1 cellular context compared by ENCODE assay signal in the genomic region with DNA sequence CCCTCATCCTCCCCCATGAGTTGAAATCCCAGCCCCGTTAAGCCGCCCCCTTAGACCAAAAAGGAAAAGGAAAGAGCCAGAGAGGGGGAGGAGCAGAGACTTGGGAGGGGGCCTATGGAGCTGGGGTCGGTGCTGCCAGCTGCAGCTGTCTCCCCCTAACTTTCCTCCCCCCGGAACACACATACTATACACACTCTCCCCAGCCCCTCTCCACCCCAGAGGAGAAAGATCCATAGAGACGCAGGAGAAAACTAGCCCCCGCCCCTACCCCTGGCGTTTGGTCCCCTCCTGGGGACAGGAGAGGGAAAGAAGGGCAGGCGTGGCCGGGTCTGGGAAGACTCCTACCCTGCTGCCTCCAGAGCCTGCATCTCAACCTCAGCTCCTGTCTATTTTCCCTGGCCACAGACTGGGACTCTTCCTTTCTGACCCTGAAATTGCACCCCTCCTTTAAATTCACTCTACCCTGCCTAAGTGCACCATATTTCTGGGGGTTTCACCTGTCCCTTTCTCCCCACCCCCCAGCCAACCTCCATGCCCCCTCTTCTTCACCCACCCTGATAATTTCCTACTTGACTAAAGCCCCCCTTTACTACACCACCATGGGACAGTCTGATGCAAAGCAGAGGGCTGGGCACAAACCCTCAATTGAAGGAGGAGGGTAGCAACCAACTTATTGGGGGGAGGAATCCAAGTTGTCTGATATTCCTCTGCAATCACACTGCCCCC.
A peak's percentile ranks its signal among the peaks of the same experiment; 100 is the strongest.
TF ChIP-seq lines count a peak whose summit lies in the region.

No MANE protein-coding gene starts in this region.

TF ChIP-seq in H1, 55 proteins besides CTCF, POLR2A, EP300 and RAD21:
- TF ChIP-seq GABPA (IDR thresholded peaks at IDR 0.05; ENCODE audit: borderline replicate concordance, insufficient read depth, low read length): no peak
- no peak for TF ChIP-seq RXRA (IDR thresholded peaks at IDR 0.05; ENCODE audit: insufficient read depth, low read depth, low read length)
- TF ChIP-seq EZH2 (IDR thresholded peaks at IDR 0.05; ENCODE audit: low read depth, low read length, severe bottlenecking): peak; percentile 54
- TF ChIP-seq MAFK (IDR thresholded peaks at IDR 0.05; ENCODE audit: low read depth, low read length): no peak
- TF ChIP-seq JUND (IDR thresholded peaks at IDR 0.05; ENCODE audit: low read length): no peak
- 0 out of 2 replicates have a peak, but pooled peaks have one; percentile 24 for TF ChIP-seq CBX8 (IDR thresholded peaks at IDR 0.05; ENCODE audit: borderline replicate concordance, low read depth, low read length)
- TF ChIP-seq CREB1 (IDR thresholded peaks at IDR 0.05): no peak
- no peak for TF ChIP-seq YY1 (IDR thresholded peaks at IDR 0.05; ENCODE audit: low read depth, low read length)
- TF ChIP-seq RNF2 (IDR thresholded peaks at IDR 0.05; ENCODE audit: borderline replicate concordance, low read depth, low read length, missing control alignments, poor library complexity, severe bottlenecking): peak; percentile 92
- TF ChIP-seq CTBP2 (IDR thresholded peaks at IDR 0.05; ENCODE audit: borderline replicate concordance, insufficient read depth, insufficient read length, low read length): no peak
- TF ChIP-seq CHD1 (IDR thresholded peaks at IDR 0.05; ENCODE audit: low read depth, low read length): no peak
- no peak for TF ChIP-seq ATF3 (IDR thresholded peaks at IDR 0.05; ENCODE audit: insufficient read depth, low read depth, low read length)
- no peak for TF ChIP-seq CEBPB (IDR thresholded peaks at IDR 0.05; ENCODE audit: low read depth, low read length)
- TF ChIP-seq KDM5A (IDR thresholded peaks at IDR 0.05; ENCODE audit: low read length): no peak
